Comparison of ENCODE assay signal across 1 cellular context in the genomic region with DNA sequence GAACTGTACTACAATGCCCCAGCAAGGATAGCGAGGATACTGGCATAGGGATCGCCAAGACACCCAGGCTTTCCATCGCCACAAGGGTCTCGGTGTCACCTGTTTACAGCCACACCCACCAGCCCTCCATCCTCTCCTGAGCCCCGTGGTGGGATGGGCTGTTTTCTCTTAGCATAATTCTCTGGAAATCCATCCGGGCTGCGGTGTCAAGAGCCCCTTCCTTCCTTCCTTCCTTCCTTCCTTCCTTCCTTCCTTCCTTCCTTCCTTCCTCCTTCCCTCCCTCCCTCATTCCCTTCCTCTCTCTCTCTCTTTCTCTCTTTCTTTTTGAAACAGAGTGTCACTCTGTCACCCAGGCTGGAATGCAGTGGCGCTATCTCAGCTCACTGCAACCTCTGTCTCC.
TF ChIP-seq lines count a peak whose summit lies in the region.

No MANE protein-coding gene starts in this region.

TF ChIP-seq in IMR-90, 13 proteins besides CTCF, POLR2A, EP300 and RAD21 (continued from another document):
- TF ChIP-seq, protein P1, sequence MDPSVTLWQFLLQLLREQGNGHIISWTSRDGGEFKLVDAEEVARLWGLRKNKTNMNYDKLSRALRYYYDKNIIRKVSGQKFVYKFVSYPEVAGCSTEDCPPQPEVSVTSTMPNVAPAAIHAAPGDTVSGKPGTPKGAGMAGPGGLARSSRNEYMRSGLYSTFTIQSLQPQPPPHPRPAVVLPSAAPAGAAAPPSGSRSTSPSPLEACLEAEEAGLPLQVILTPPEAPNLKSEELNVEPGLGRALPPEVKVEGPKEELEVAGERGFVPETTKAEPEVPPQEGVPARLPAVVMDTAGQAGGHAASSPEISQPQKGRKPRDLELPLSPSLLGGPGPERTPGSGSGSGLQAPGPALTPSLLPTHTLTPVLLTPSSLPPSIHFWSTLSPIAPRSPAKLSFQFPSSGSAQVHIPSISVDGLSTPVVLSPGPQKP (IDR thresholded peaks at IDR 0.05; ENCODE audit: borderline replicate concordance, low read depth, low read length): no peak
- TF ChIP-seq BHLHE40 (IDR thresholded peaks at IDR 0.05; ENCODE audit: low read depth, low read length) (no peak), USF2 (IDR thresholded peaks at IDR 0.05; ENCODE audit: low read depth, low read length) (no peak), CHD1 (IDR thresholded peaks at IDR 0.05; ENCODE audit: low read depth, low read length) (no peak)
TF ChIP-seq in IMR-90: peak in this region for 0.
